Comparison of ENCODE assay signal across 35 cellular contexts in genomic region chr1:17743925-17744324, GRCh38. TPM values are rescaled to one million over a fixed set of nuclear protein-coding genes. Genes with fewer than 3 reads are reported as not detected.
"Had no signal": no experiment of that assay in that cellular context is flagged by ENCODE, and none has a peak within 500 bp of the region (broad histone marks: within the 10 kb centered on the region; RNA-seq: fewer than 3 reads in every experiment).

No MANE protein-coding gene starts in this region.

- H3K27ac Mint-ChIP-seq: naive B cell; naive thymus-derived CD8-positive, alpha-beta T cell; natural killer cell treated with Interleukin-12 subunit alpha and Interleukin-12 subunit beta and Interleukin-15 and Interleukin-18, amount 100 ng/mL, for 72 hours; neural progenitor cell; progenitor cell of endocrine pancreas; stimulated activated effector memory CD8-positive, alpha-beta T cell treated with anti-CD3 and anti-CD28 coated beads, Interleukin-12 subunit alpha, Interleukin-12 subunit beta, amount 100 ng/mL, for 72 hours; stimulated activated naive B cell treated with anti-CD40 and anti-IgM and Interleukin-4, amounts not matched to agents 10 μg/mL and 1 μg/mL and 100 μg/mL, for 72 hours; stimulated activated naive CD8-positive, alpha-beta T cell treated with anti-CD3 and anti-CD28 coated beads, Interleukin-15, Interleukin-2, amounts not matched to agents 100 ng/mL and 50 ng/mL, for 24 hours had no signal

- H3K9ac ChIP-seq: neural progenitor cell had no signal

- H3K36me3 Mint-ChIP-seq: naive B cell; naive thymus-derived CD8-positive, alpha-beta T cell; natural killer cell treated with Interleukin-12 subunit alpha and Interleukin-12 subunit beta and Interleukin-15 and Interleukin-18, amount 100 ng/mL, for 72 hours; neural progenitor cell; stimulated activated effector memory CD8-positive, alpha-beta T cell treated with anti-CD3 and anti-CD28 coated beads, Interleukin-12 subunit alpha, Interleukin-12 subunit beta, amount 100 ng/mL, for 72 hours; stimulated activated naive B cell treated with anti-CD40 and anti-IgM and Interleukin-4, amounts not matched to agents 10 μg/mL and 1 μg/mL and 100 μg/mL, for 72 hours had no signal

- H3K4me1 ChIP-seq: pancreas, psoas muscle, spleen, thyroid gland, upper lobe of left lung, vagina had no signal

- H3K9me3 Mint-ChIP-seq: natural killer cell treated with Interleukin-12 subunit alpha and Interleukin-12 subunit beta and Interleukin-15 and Interleukin-18, amount 100 ng/mL, for 72 hours; neural progenitor cell; stimulated activated effector memory CD8-positive, alpha-beta T cell treated with anti-CD3 and anti-CD28 coated beads, Interleukin-12 subunit alpha, Interleukin-12 subunit beta, amount 100 ng/mL, for 72 hours; stimulated activated naive B cell treated with anti-CD40 and anti-IgM and Interleukin-4, amounts not matched to agents 10 μg/mL and 1 μg/mL and 100 μg/mL, for 72 hours; stimulated activated naive CD8-positive, alpha-beta T cell treated with anti-CD3 and anti-CD28 coated beads, Interleukin-15, Interleukin-2, amounts not matched to agents 100 ng/mL and 50 ng/mL, for 24 hours had no signal

- H3K27ac ChIP-seq: neural progenitor cell, neutrophil, pancreas, psoas muscle, skin epidermis, spleen, stomach, thoracic aorta, thyroid gland, tibial nerve, upper lobe of left lung, vagina had no signal

- DNase-seq: naive B cell; naive thymus-derived CD8-positive, alpha-beta T cell; pancreas; psoas muscle; right cardiac atrium; spleen; stimulated activated CD4-positive, alpha-beta T cell treated with anti-CD3 and anti-CD28 coated beads, Interleukin-12 subunit alpha, Interleukin-12 subunit beta, amount 100 ng/mL, for 4 hours; stimulated activated CD4-positive, alpha-beta T cell treated with anti-CD3 and anti-CD28 coated beads, Interleukin-1b, Interleukin-23, amount 100 ng/mL, for 48 hours; stimulated activated CD4-positive, alpha-beta T cell treated with anti-CD3 and anti-CD28 coated beads, Interleukin-4, amount 100 ng/mL, for 1 hour; stimulated activated naive B cell treated with anti-CD40 and anti-IgM and Interleukin-4, amounts not matched to agents 10 μg/mL and 1 μg/mL and 100 μg/mL, for 72 hours; stimulated activated naive CD4-positive, alpha-beta T cell treated with Interleukin-2 at 50 U/mL for 16 hours; stomach; thyroid gland; trophoblast cell; upper lobe of left lung had no signal

- H3K4me3 ChIP-seq: neural progenitor cell, pancreas, psoas muscle, skin epidermis, smooth muscle cell, spleen, stomach, thoracic aorta, thyroid gland, tibial nerve, upper lobe of left lung, vagina had no signal

- H3K4me2 ChIP-seq: neural progenitor cell, smooth muscle cell had no signal

- H2AFZ ChIP-seq: neural progenitor cell had no signal

- ATAC-seq: naive thymus-derived CD8-positive, alpha-beta T cell; pancreas; psoas muscle; sciatic nerve; stimulated activated effector memory CD8-positive, alpha-beta T cell treated with anti-CD3 and anti-CD28 coated beads, Interleukin-12 subunit alpha, Interleukin-12 subunit beta, amount 100 ng/mL, for 72 hours; stimulated activated naive B cell treated with anti-CD40 and anti-IgM and Interleukin-4, amounts not matched to agents 10 μg/mL and 1 μg/mL and 100 μg/mL, for 72 hours had no signal

- H3K36me3 ChIP-seq: neural progenitor cell, neutrophil, pancreas, spleen, stomach, thoracic aorta, thyroid gland, tibial nerve, upper lobe of left lung, vagina had no signal

- FAIRE-seq: pancreas, urothelium cell line had no signal

- H3K4me1 Mint-ChIP-seq: naive B cell; naive thymus-derived CD8-positive, alpha-beta T cell; stimulated activated effector memory CD8-positive, alpha-beta T cell treated with anti-CD3 and anti-CD28 coated beads, Interleukin-12 subunit alpha, Interleukin-12 subunit beta, amount 100 ng/mL, for 72 hours; stimulated activated naive B cell treated with anti-CD40 and anti-IgM and Interleukin-4, amounts not matched to agents 10 μg/mL and 1 μg/mL and 100 μg/mL, for 72 hours had no signal

- H3K27me3 ChIP-seq: neural progenitor cell, pancreas, thyroid gland had no signal

- H3K9me3 ChIP-seq: neutrophil, pancreas, psoas muscle, stomach, thoracic aorta, thyroid gland, tibial nerve, upper lobe of left lung, vagina had no signal

- H3K4me3 Mint-ChIP-seq: naive B cell; naive thymus-derived CD8-positive, alpha-beta T cell; natural killer cell treated with Interleukin-12 subunit alpha and Interleukin-12 subunit beta and Interleukin-15 and Interleukin-18, amount 100 ng/mL, for 72 hours; neural progenitor cell; stimulated activated effector memory CD8-positive, alpha-beta T cell treated with anti-CD3 and anti-CD28 coated beads, Interleukin-12 subunit alpha, Interleukin-12 subunit beta, amount 100 ng/mL, for 72 hours; stimulated activated naive B cell treated with anti-CD40 and anti-IgM and Interleukin-4, amounts not matched to agents 10 μg/mL and 1 μg/mL and 100 μg/mL, for 72 hours; stimulated activated naive CD8-positive, alpha-beta T cell treated with anti-CD3 and anti-CD28 coated beads, Interleukin-15, Interleukin-2, amounts not matched to agents 100 ng/mL and 50 ng/mL, for 24 hours had no signal

RNA-seq across cellular contexts. Expression of gene ACTL8, which starts 11.2 kb away (rescaled TPM):
- total RNA-seq: naive thymus-derived CD8-positive, alpha-beta T cell; natural killer cell treated with Interleukin-12 subunit alpha and Interleukin-12 subunit beta and Interleukin-15 and Interleukin-18, amount 100 ng/mL, for 72 hours; omental fat pad; osteocyte; pancreas; progenitor cell of endocrine pancreas; psoas muscle; renal cortical epithelial cell; right cardiac atrium; sciatic nerve; spleen; stomach; subcutaneous adipose tissue; temporal lobe; thoracic aorta; thyroid gland; tibial nerve; upper lobe of left lung; ureter; vagina had no signal
- polyA plus RNA-seq: naive thymus-derived CD8-positive, alpha-beta T cell; neural cell; pancreas; psoas muscle; right cardiac atrium; smooth muscle cell; spleen; stomach had no signal
